8 cellular contexts compared by ENCODE assay signal in genomic region chr15:57565326-57565725, GRCh38. TPM values are rescaled to one million over a fixed set of nuclear protein-coding genes. Genes with fewer than 3 reads are reported as not detected.
DNase-seq lines count a peak whose midpoint lies in the region; ATAC-seq and FAIRE-seq lines count a peak whose summit lies in the region.
"Had no signal": no experiment of that assay in that cellular context is flagged by ENCODE, and none has a peak within 500 bp of the region (broad histone marks: within the 10 kb centered on the region; RNA-seq: fewer than 3 reads in every experiment).

No MANE protein-coding gene starts in this region.

- H3K4me1 Mint-ChIP-seq in activated naive CD4-positive, alpha-beta T cell treated with anti-CD3 and anti-CD28 coated beads for 36 hours (ENCODE audit: low read depth) = peaks cover 40% of the 10 kb centered on the region
- H3K4me1 Mint-ChIP-seq in naive B cell = peaks cover 42 to 81% (median 63%) of the 10 kb centered on the region in 3 donors

- intact Hi-C loops in activated naive CD4-positive, alpha-beta T cell treated with anti-CD3 and anti-CD28 coated beads for 36 hours (cut with micrococcal nuclease) = loop anchor here (1.0 kb wide), 2 partner anchors 22 to 47 kb away; no protein-coding TSS in a partner anchor

- no peaks in the 10 kb centered on the region for H3K27me3 Mint-ChIP-seq in activated naive CD4-positive, alpha-beta T cell treated with anti-CD3 and anti-CD28 coated beads for 36 hours (ENCODE audit: low read depth)
- peaks cover 0 to 7% (median 0%) of the 10 kb centered on the region in 3 donors for H3K27me3 Mint-ChIP-seq in naive B cell

- H3K4me3 Mint-ChIP-seq in activated naive CD4-positive, alpha-beta T cell treated with anti-CD3 and anti-CD28 coated beads for 36 hours = peak overlapping the region; percentile 30
- H3K4me3 Mint-ChIP-seq in naive B cell = peak overlapping the region in 7 of 8 donors; percentile 8 to 82 (median 62)

- peak overlapping the region; percentile 26 for H3K27ac Mint-ChIP-seq in activated naive CD4-positive, alpha-beta T cell treated with anti-CD3 and anti-CD28 coated beads for 36 hours
- peak overlapping the region; percentile 44 to 95 (median 89) for H3K27ac Mint-ChIP-seq in naive B cell

- no peaks in the 10 kb centered on the region for H3K9me3 Mint-ChIP-seq in activated naive CD4-positive, alpha-beta T cell treated with anti-CD3 and anti-CD28 coated beads for 36 hours
- H3K9me3 Mint-ChIP-seq in naive B cell = no peaks in the 10 kb centered on the region

- peak; percentile 42 for FAIRE-seq in GM18507 (lab: Jason Lieb, UNC)

- H3K36me3 Mint-ChIP-seq in activated naive CD4-positive, alpha-beta T cell treated with anti-CD3 and anti-CD28 coated beads for 36 hours (ENCODE audit: low read depth) = no peaks in the 10 kb centered on the region
- H3K36me3 Mint-ChIP-seq in naive B cell = peaks cover 0 to 7% of the 10 kb centered on the region in 2 donors

- ATAC-seq in naive B cell (ENCODE audit: low read depth in 2 of 2) (peak; percentile 86), HG03521 (IDR thresholded peaks at IDR 0.05; ENCODE audit: unreplicated experiment) (no peak), GM18511 (IDR thresholded peaks at IDR 0.05; ENCODE audit: unreplicated experiment) (no peak)

- DNase-seq in GM18507 (ENCODE audit: extremely low spot score, insufficient read length, low read depth) (no peak), OCI-M1 (lab: John Stamatoyannopoulos, UW) (peak; percentile 34), naive B cell (peak; percentile 80), kidney tubule cell (ENCODE audit: low spot score) (no peak)
- peak; percentile 83 for DNase-seq in activated naive CD4-positive, alpha-beta T cell treated with anti-CD3 and anti-CD28 coated beads for 36 hours
- DNase-seq: midbrain had no signal

- CTCF ChIA-PET in activated naive CD4-positive, alpha-beta T cell treated with anti-CD3 and anti-CD28 coated beads for 36 hours (lab: Charles Lee) = interaction anchor here (0.6 to 1.2 kb wide), 2 partner anchors 20 to 1190 kb away, joined by 3 read pairs; no protein-coding TSS in a partner anchor

RNA-seq across cellular contexts. Expression of gene MYZAP, which starts 26.4 kb away (rescaled TPM):
- total RNA-seq in activated naive CD4-positive, alpha-beta T cell treated with anti-CD3 and anti-CD28 coated beads for 36 hours = under 1 TPM; 0.38 to 0.40 TPM
- 10 to 100 TPM in 2 of 6 donors, 1 to 10 TPM in 4; 4.5 to 15.3 (median 7.4) TPM for polyA plus RNA-seq in naive B cell (ENCODE audit: low read depth in 6 of 6)

Comparison
In these comparisons a context has a peak if more than half of its experiments do, and no peak if none do; other contexts are left out.
1. DNase-seq: peak in OCI-M1 (single experiment), activated naive CD4-positive, alpha-beta T cell treated with anti-CD3 and anti-CD28 coated beads for 36 hours (single experiment) and naive B cell (single experiment); none in GM18507 (single experiment) and kidney tubule cell (single experiment).
2. ATAC-seq: peak in naive B cell (2 of 2); none in HG03521 (single experiment) and GM18511 (single experiment).